Comparison of ENCODE assay signal across 8 cellular contexts in genomic region chr2:136238214-136238551, GRCh38.
A peak's percentile ranks its signal among the peaks of the same experiment; 100 is the strongest.
DNase-seq lines count a peak whose midpoint lies in the region; ATAC-seq and TF ChIP-seq lines count a peak whose summit lies in the region.
"Had no signal": no experiment of that assay in that cellular context is flagged by ENCODE, and none has a peak within 500 bp of the region (broad histone marks: within the 10 kb centered on the region; RNA-seq: fewer than 3 reads in every experiment).

No MANE protein-coding gene starts in this region.

- H3K4me3 ChIP-seq in HCT116 (replicated peaks in 1 of 2; ENCODE audit: low read depth in 1 of 2, low read length in 2 of 2) (no peak overlapping the region), PC-3 (ENCODE audit: low read length) (no peak overlapping the region), spleen (peak overlapping the region in 1 of 8 donors; percentile 56), H7 (ENCODE audit: insufficient read depth, low read depth, low read length) (no peak overlapping the region)

- H3K4me1 Mint-ChIP-seq in effector memory CD8-positive, alpha-beta T cell (ENCODE audit: low read depth in 2 of 2) = peaks cover 38 to 46% of the 10 kb centered on the region in 2 donors

- H3K9me3 Mint-ChIP-seq in effector memory CD8-positive, alpha-beta T cell = no peaks in the 10 kb centered on the region

- H3K9me2 ChIP-seq in HCT116 (ENCODE audit: insufficient read depth) = no peaks in the 10 kb centered on the region
- H3K9me2 ChIP-seq in PC-3 (replicated peaks; ENCODE audit: low read length) = no peaks in the 10 kb centered on the region

- H3K36me3 ChIP-seq in HCT116 (ENCODE audit: control insufficient read depth in 1 of 2, insufficient read depth in 2 of 2, low read length in 2 of 2) (no peaks in the 10 kb centered on the region), PC-3 (ENCODE audit: low read depth, low read length) (no peaks in the 10 kb centered on the region), spleen (no peaks in the 10 kb centered on the region), H7 (replicated peaks; ENCODE audit: control insufficient read depth, insufficient read depth, low read length) (no peaks in the 10 kb centered on the region)

- POLR2A ChIA-PET in HCT116 (lab: Charles Lee) = interaction anchor here (1.2 kb wide), 1 partner anchor 10 kb away, joined by 4 read pairs; no protein-coding TSS in a partner anchor
- POLR2A ChIA-PET in PC-3 (lab: Charles Lee; ENCODE audit: unreplicated experiment) = no interaction called here

- H3K4me2 ChIP-seq in HCT116 (ENCODE audit: low read length) (peak overlapping the region; percentile 36; the same call in 1 of the 2 replicates), PC-3 (ENCODE audit: low read length) (peak overlapping the region; percentile 45; the same call in 1 of the 2 replicates)

- peaks cover 9% of the 10 kb centered on the region for H3K36me3 Mint-ChIP-seq in effector memory CD8-positive, alpha-beta T cell (ENCODE audit: insufficient read depth)

- H3K27ac ChIP-seq in HCT116 (ENCODE audit: low read depth, low read length) (no peak overlapping the region), PC-3 (ENCODE audit: low read length) (peak overlapping the region; percentile 39), spleen (peak overlapping the region; percentile 84 to 96 (median 93))

- no TSS peak for BruUV-seq in HCT116 (replicated peaks; lab: Mats Ljungman, UMichigan)
- no TSS peak for BruUV-seq in PC-3 (replicated peaks; lab: Mats Ljungman, UMichigan)

- RAD21 ChIA-PET in HCT116 (lab: Charles Lee; ENCODE audit: low non-redundant PET in 1 of 2, low total read pairs in 2 of 2, uncharacterized antibody in 2 of 2, unreplicated experiment in 2 of 2) = no interaction called here

- H2AFZ ChIP-seq in HCT116 (ENCODE audit: low read depth, low read length, poor library complexity, severe bottlenecking) (peak overlapping the region; percentile 11), PC-3 (ENCODE audit: low read length) (no peak overlapping the region)

- no peaks in the 10 kb centered on the region for H3K9me3 ChIP-seq in HCT116 (ENCODE audit: control insufficient read depth in 1 of 2, insufficient read depth in 1 of 2, low read depth in 1 of 2, low read length in 2 of 2)
- no peaks in the 10 kb centered on the region for H3K9me3 ChIP-seq in PC-3 (ENCODE audit: low read length)
- H3K9me3 ChIP-seq in spleen = no peaks in the 10 kb centered on the region

- CTCF ChIA-PET in HCT116 (lab: Charles Lee) (no interaction called here), PC-3 (lab: Charles Lee) (no interaction called here)

- H3K9ac ChIP-seq in HCT116 (ENCODE audit: low read length) (no peak overlapping the region), PC-3 (ENCODE audit: low read length) (no peak overlapping the region)

- no peaks in the 10 kb centered on the region for H3K79me2 ChIP-seq in HCT116 (ENCODE audit: insufficient read depth, low read length)
- H3K79me2 ChIP-seq in PC-3 (ENCODE audit: low read length) = no peaks in the 10 kb centered on the region

- H3F3A ChIP-seq in PC-3 (ENCODE audit: low read length, unreplicated experiment) = no peaks in the 10 kb centered on the region

- H4K20me1 ChIP-seq in HCT116 (ENCODE audit: insufficient read depth) (no peaks in the 10 kb centered on the region), PC-3 (ENCODE audit: low read length) (no peaks in the 10 kb centered on the region)

- DNase-seq in HCT116 (ENCODE audit: low read depth, low spot score) (no peak), PC-3 (peak; percentile 26), spleen (no peak), retina (no peak), H7 (no peak)
- peak in 1 of 3 experiments; percentile 14 for DNase-seq in effector memory CD8-positive, alpha-beta T cell
- DNase-seq: NCI-H1092 treated with DMSO at 0.1 percent for 48 hours had no signal

- intact Hi-C loops in HCT116 (cut with micrococcal nuclease) = no loop called here
- intact Hi-C loops in PC-3 (cut with micrococcal nuclease) = loop anchor here (5.0 kb wide), 2 partner anchors 121 to 321 kb away; partner anchors contain the start of gene CXCR4
- intact Hi-C loops in spleen (cut with DNase I; ENCODE audit: low total_unique reads) = no loop called here

- peak overlapping the region; percentile 8 to 63 for H3K4me3 Mint-ChIP-seq in effector memory CD8-positive, alpha-beta T cell

- H3K27me3 ChIP-seq in HCT116 (ENCODE audit: insufficient read depth, low read length) = no peaks in the 10 kb centered on the region
- H3K27me3 ChIP-seq in PC-3 (ENCODE audit: low read length) = no peaks in the 10 kb centered on the region
- no peaks in the 10 kb centered on the region for H3K27me3 ChIP-seq in spleen (replicated peaks in 1 of 7)
- no peaks in the 10 kb centered on the region for H3K27me3 ChIP-seq in H7 (ENCODE audit: control insufficient read depth, insufficient read depth, low read length)

- TF ChIP-seq CTCF in HCT116 (IDR thresholded peaks at IDR 0.05 in 2 of 3, conservative IDR thresholded peaks at IDR 0.05 in 1 of 3; ENCODE audit: borderline replicate concordance in 1 of 3, insufficient read depth in 1 of 3, low read depth in 2 of 3, low read length in 2 of 3) = no peak
- no peak for TF ChIP-seq CTCF in PC-3 (conservative IDR thresholded peaks at IDR 0.05; ENCODE audit: low read depth, low read length)
- TF ChIP-seq CTCF in spleen (IDR thresholded peaks at IDR 0.05 in 8 of 11, conservative IDR thresholded peaks at IDR 0.05 in 3 of 11) = no peak

- no peak for ATAC-seq in HCT116
- no peak for ATAC-seq in PC-3
- ATAC-seq in effector memory CD8-positive, alpha-beta T cell (replicated peaks) = peak; percentile 5
- ATAC-seq in GM21423 (IDR thresholded peaks at IDR 0.05; ENCODE audit: unreplicated experiment) = no peak

- no peak for TF ChIP-seq RAD21 in HCT116 (IDR thresholded peaks at IDR 0.05; ENCODE audit: low read depth)

- H3K4me1 ChIP-seq in HCT116 (ENCODE audit: control insufficient read depth in 1 of 2, insufficient read depth in 2 of 2, low read length in 2 of 2) (peaks cover 16 to 42% of the 10 kb centered on the region in 2 experiments), PC-3 (ENCODE audit: insufficient read depth, low read length) (peaks cover 27% of the 10 kb centered on the region), spleen (peaks cover 22 to 70% (median 43%) of the 10 kb centered on the region in 6 donors)

- peak overlapping the region; percentile 96 for H3K27ac Mint-ChIP-seq in effector memory CD8-positive, alpha-beta T cell

- TF ChIP-seq POLR2A in HCT116 (IDR thresholded peaks at IDR 0.05; ENCODE audit: borderline replicate concordance, extremely low read depth, insufficient read depth, insufficient read length) (no peak), spleen (IDR thresholded peaks at IDR 0.05) (no peak)

- no peaks in the 10 kb centered on the region for H3K27me3 Mint-ChIP-seq in effector memory CD8-positive, alpha-beta T cell

TF ChIP-seq in HCT116, 20 proteins besides CTCF, POLR2A, EP300 and RAD21:
- TF ChIP-seq EZH2 (IDR thresholded peaks at IDR 0.05) (no peak), JUND (IDR thresholded peaks at IDR 0.05) (no peak)
